In the genomic region with DNA sequence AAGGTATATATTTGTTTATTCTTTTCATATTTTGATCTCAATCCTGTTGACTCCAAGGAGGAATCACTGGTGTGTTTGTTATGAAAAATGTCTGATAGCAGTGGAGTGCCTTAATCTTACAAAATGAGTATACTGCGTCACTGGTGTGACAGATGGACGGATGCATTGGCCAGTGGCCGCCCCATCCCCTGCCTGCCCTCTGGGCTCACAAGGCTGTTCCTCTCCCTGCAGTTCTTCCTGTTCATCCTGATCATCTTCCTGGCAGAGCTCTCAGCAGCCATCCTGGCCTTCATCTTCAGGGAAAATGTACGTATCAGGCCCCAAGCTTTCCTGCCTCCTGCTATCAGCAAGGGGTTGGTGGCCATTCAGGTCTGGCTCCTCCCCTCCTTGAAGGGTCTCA, we compare ENCODE assay signal across 18 cellular contexts. TPM values are rescaled to one million over a fixed set of nuclear protein-coding genes. Genes with fewer than 3 reads are reported as not detected.
A peak's percentile ranks its signal among the peaks of the same experiment; 100 is the strongest.
DNase-seq lines count a peak whose midpoint lies in the region.
"Had no signal": no experiment of that assay in that cellular context is flagged by ENCODE, and none has a peak within 500 bp of the region (broad histone marks: within the 10 kb centered on the region; RNA-seq: fewer than 3 reads in every experiment).

No MANE protein-coding gene starts in this region.

- H3K27ac Mint-ChIP-seq in activated naive CD4-positive, alpha-beta T cell treated with anti-CD3 and anti-CD28 coated beads, Interleukin-2, amount 10 ng/mL, durations not matched to agents 7 days and 5 days = peak overlapping the region; percentile 47
- no peak overlapping the region for H3K27ac Mint-ChIP-seq in immature natural killer cell
- H3K27ac Mint-ChIP-seq: CD4-positive, CD25-positive, alpha-beta regulatory T cell; CD8-positive, alpha-beta T cell; GM23338 had no signal

- no peak overlapping the region for H3K14ac ChIP-seq in neuronal stem cell (ENCODE audit: low read length)

- no peaks in the 10 kb centered on the region for H3K79me1 ChIP-seq in neuronal stem cell (ENCODE audit: low read depth, low read length)

- H3K9me3 Mint-ChIP-seq in activated naive CD4-positive, alpha-beta T cell treated with anti-CD3 and anti-CD28 coated beads, Interleukin-2, amount 10 ng/mL, durations not matched to agents 7 days and 5 days = no peaks in the 10 kb centered on the region
- H3K9me3 Mint-ChIP-seq in immature natural killer cell = no peaks in the 10 kb centered on the region
- H3K9me3 Mint-ChIP-seq: CD4-positive, CD25-positive, alpha-beta regulatory T cell; CD8-positive, alpha-beta T cell; GM23338; H9 had no signal

- no peaks in the 10 kb centered on the region for H3K27me3 Mint-ChIP-seq in activated naive CD4-positive, alpha-beta T cell treated with anti-CD3 and anti-CD28 coated beads, Interleukin-2, amount 10 ng/mL, durations not matched to agents 7 days and 5 days
- H3K27me3 Mint-ChIP-seq in immature natural killer cell (ENCODE audit: low read depth in 3 of 3) = peaks cover 2 to 7% (median 7%) of the 10 kb centered on the region in 3 donors
- H3K27me3 Mint-ChIP-seq: B cell had no signal

- H3K4me1 Mint-ChIP-seq in activated naive CD4-positive, alpha-beta T cell treated with anti-CD3 and anti-CD28 coated beads, Interleukin-2, amount 10 ng/mL, durations not matched to agents 7 days and 5 days = no peaks in the 10 kb centered on the region
- H3K4me1 Mint-ChIP-seq in immature natural killer cell = no peaks in the 10 kb centered on the region
- H3K4me1 Mint-ChIP-seq: CD4-positive, CD25-positive, alpha-beta regulatory T cell; GM23338 had no signal

- H4K8ac ChIP-seq in neuronal stem cell (ENCODE audit: low read depth, low read length) = no peak overlapping the region

- in situ Hi-C loops in G401 (cut with HindIII; ENCODE audit: low sequenced_read_pairs) = no loop called here

- no peak overlapping the region for H4K91ac ChIP-seq in neuronal stem cell (ENCODE audit: low read depth, low read length, poor library complexity)

- CTCF ChIA-PET in activated naive CD4-positive, alpha-beta T cell treated with anti-CD3 and anti-CD28 coated beads, Interleukin-2, amount 10 ng/mL, durations not matched to agents 7 days and 5 days (lab: Charles Lee) = interaction anchor here (1.4 kb wide), 2 partner anchors 9 to 19 kb away, joined by 3 to 5 read pairs; no protein-coding TSS in a partner anchor

- H2BK120ac ChIP-seq in neuronal stem cell (ENCODE audit: low read depth, low read length) = no peak overlapping the region

- H3K4me2 ChIP-seq in neuronal stem cell (ENCODE audit: insufficient read depth, low read length, poor library complexity, severe bottlenecking) = no peak overlapping the region
- H3K4me2 ChIP-seq: GM23338 had no signal

- peaks cover 34 to 75% of the 10 kb centered on the region in 2 donors for H3K36me3 ChIP-seq in neuronal stem cell (replicated peaks in 1 of 2; ENCODE audit: control insufficient read depth in 2 of 2, insufficient read depth in 2 of 2, low read length in 2 of 2)

- H3K36me3 Mint-ChIP-seq in activated naive CD4-positive, alpha-beta T cell treated with anti-CD3 and anti-CD28 coated beads, Interleukin-2, amount 10 ng/mL, durations not matched to agents 7 days and 5 days = peaks cover 5% of the 10 kb centered on the region
- no peaks in the 10 kb centered on the region for H3K36me3 Mint-ChIP-seq in immature natural killer cell

- H2AFZ ChIP-seq in neuronal stem cell (ENCODE audit: low read length) = no peak overlapping the region
- H2AFZ ChIP-seq: GM23338 had no signal

- H3K9ac ChIP-seq in neuronal stem cell (ENCODE audit: low read depth, low read length, poor library complexity) = peak overlapping the region; percentile 60

- H2AK5ac ChIP-seq in neuronal stem cell (ENCODE audit: low read depth, low read length) = no peak overlapping the region

- H3K27me3 ChIP-seq in neuronal stem cell (ENCODE audit: control insufficient read depth in 3 of 3, insufficient read depth in 3 of 3, low read depth in 1 of 3, low read length in 3 of 3) = no peaks in the 10 kb centered on the region

- H3K4ac ChIP-seq in neuronal stem cell (ENCODE audit: low read length) = no peak overlapping the region

- H2BK5ac ChIP-seq in neuronal stem cell (ENCODE audit: low read length) = no peak overlapping the region

- no peak for DNase-seq in activated naive CD4-positive, alpha-beta T cell treated with anti-CD3 and anti-CD28 coated beads, Interleukin-2, amount 10 ng/mL, durations not matched to agents 7 days and 5 days
- DNase-seq in activated naive CD4-positive, alpha-beta T cell (lab: John Stamatoyannopoulos, UW) = no peak
- DNase-seq in G401 (ENCODE audit: low spot score) (peak; percentile 90), cerebellum (ENCODE audit: low spot score) (peak; percentile 81), neuronal stem cell (ENCODE audit: low spot score) (no peak), NCI-H2171 treated with DMSO at 0.1 percent for 48 hours (lab: John Stamatoyannopoulos, UW) (no peak), immature natural killer cell (no peak), midbrain (lab: John Stamatoyannopoulos, UW) (no peak)
- DNase-seq: Caco-2; CD4-positive, CD25-positive, alpha-beta regulatory T cell; DMS153; DND-41; H9 had no signal

- H3K23ac ChIP-seq in neuronal stem cell (ENCODE audit: low read depth, low read length, poor library complexity) = no peak overlapping the region

- H3K9me3 ChIP-seq in neuronal stem cell (replicated peaks in 1 of 2; ENCODE audit: control insufficient read depth in 2 of 2, insufficient read depth in 1 of 2, low read depth in 1 of 2, low read length in 2 of 2) = no peaks in the 10 kb centered on the region
- H3K9me3 ChIP-seq: Caco-2 had no signal

- no peak overlapping the region for H3K4me3 Mint-ChIP-seq in activated naive CD4-positive, alpha-beta T cell treated with anti-CD3 and anti-CD28 coated beads, Interleukin-2, amount 10 ng/mL, durations not matched to agents 7 days and 5 days
- no peak overlapping the region for H3K4me3 Mint-ChIP-seq in immature natural killer cell
- H3K4me3 Mint-ChIP-seq: B cell; CD4-positive, CD25-positive, alpha-beta regulatory T cell; CD8-positive, alpha-beta T cell; GM23338; H9 had no signal

- no peak overlapping the region for H2BK12ac ChIP-seq in neuronal stem cell (ENCODE audit: low read length)

- no peak overlapping the region for H3K18ac ChIP-seq in neuronal stem cell (ENCODE audit: low read length)

- H3K4me3 ChIP-seq in neuronal stem cell (ENCODE audit: low read length in 2 of 2) = no peak overlapping the region
- H3K4me3 ChIP-seq: GM12878, GM23338 had no signal

- no peak overlapping the region for H2BK15ac ChIP-seq in neuronal stem cell (ENCODE audit: low read length)

- H3K27ac ChIP-seq in neuronal stem cell (replicated peaks; ENCODE audit: low read length) = no peak overlapping the region
- H3K27ac ChIP-seq: 22Rv1 had no signal

- H3K4me1 ChIP-seq in neuronal stem cell (ENCODE audit: control insufficient read depth in 2 of 2, insufficient read depth in 1 of 2, low read depth in 1 of 2, low read length in 2 of 2) = peaks cover 0 to 15% of the 10 kb centered on the region in 2 donors
- H3K4me1 ChIP-seq: Caco-2 had no signal

- WGBS in neuronal stem cell (ENCODE audit: extremely low coverage in 2 of 2, insufficient read length in 2 of 2, insufficient replicate concordance in 1 of 2), 2 donors = no CpG with 5 or more reads among the region's 4 CpGs

RNA-seq across cellular contexts. Expression of a gene that starts 32.9 kb away (rescaled TPM):
- 136 and 146 TPM in 2 replicates for total RNA-seq in G401 (2014; rRNA removed; shearing (Covaris generic))
- total RNA-seq in cerebellum = 14.4 TPM
- 235 TPM for polyA plus RNA-seq in neuronal stem cell (2013, experiment 1 of 2)
- polyA plus RNA-seq in neuronal stem cell (2013, experiment 2 of 2) = 227 TPM
- 10 to 100 TPM in 1 of 3 donors, 1 to 10 TPM in 2; 5.0 to 13.6 (median 6.4) TPM for polyA plus RNA-seq in immature natural killer cell

Comparison
In these comparisons a context has a peak if more than half of its experiments do, and no peak if none do; other contexts are left out.
1. DNase-seq: peak in G401 (single experiment) and cerebellum (single experiment); none in activated naive CD4-positive, alpha-beta T cell treated with anti-CD3 and anti-CD28 coated beads, Interleukin-2, amount 10 ng/mL, durations not matched to agents 7 days and 5 days (single experiment), activated naive CD4-positive, alpha-beta T cell (0 of 4), neuronal stem cell (single experiment), NCI-H2171 treated with DMSO at 0.1 percent for 48 hours (single experiment), immature natural killer cell (0 of 3) and midbrain (single experiment).